In the genomic region with DNA sequence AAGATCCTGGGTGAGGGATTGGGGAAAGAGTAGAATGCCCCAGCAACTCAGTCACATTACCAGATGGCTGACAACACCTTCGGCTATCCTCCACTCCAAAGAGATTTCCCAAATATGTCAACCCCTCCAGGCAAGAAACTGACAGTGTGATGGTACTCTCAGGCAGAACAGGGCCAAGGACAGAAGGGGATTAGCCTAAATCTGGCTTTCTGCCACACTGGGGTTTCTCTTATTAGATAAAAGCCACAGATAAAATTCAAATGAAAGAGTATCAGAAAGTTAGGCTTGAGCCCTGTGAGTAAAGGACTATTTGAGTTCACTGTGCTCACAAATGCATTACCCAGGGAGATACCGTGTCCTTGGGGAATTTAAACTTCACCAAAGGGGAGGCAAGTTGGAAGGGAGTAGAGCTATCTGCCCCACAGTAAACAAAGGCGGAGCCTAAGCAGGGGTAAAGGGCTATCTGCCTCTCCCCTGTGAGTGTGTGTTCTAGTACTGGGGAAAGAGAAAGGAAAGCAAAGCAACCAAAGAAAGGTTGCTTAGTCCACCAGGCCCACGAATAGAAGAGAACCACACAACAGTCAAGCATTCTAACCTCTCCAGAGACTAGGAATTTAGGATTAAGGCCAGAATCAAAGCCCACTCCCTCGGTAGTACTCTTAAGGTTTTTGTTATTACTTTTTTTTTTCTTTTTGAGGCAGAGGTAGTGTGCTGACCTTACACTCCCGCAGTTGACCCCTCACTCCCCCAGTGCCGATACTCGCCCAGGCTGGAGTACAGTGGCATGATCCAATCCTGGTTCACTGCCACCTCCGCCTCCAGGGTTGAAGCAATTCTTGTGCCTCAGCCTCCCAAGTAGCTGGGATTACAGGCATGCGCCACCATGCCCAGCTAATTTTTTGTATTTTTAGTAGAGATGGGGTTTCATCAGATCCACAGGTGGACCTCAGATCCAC, we compare ENCODE assay signal across 11 cellular contexts. TPM values are rescaled to one million over a fixed set of nuclear protein-coding genes. Genes with fewer than 3 reads are reported as not detected.
DNase-seq lines count a peak whose midpoint lies in the region; ATAC-seq and TF ChIP-seq lines count a peak whose summit lies in the region.
"Had no signal": no experiment of that assay in that cellular context is flagged by ENCODE, and none has a peak within 500 bp of the region (broad histone marks: within the 10 kb centered on the region; RNA-seq: fewer than 3 reads in every experiment).

No MANE protein-coding gene starts in this region.

- no peaks in the 10 kb centered on the region for H3K27me3 Mint-ChIP-seq in activated naive CD4-positive, alpha-beta T cell treated with anti-CD3 and anti-CD28 coated beads for 36 hours (ENCODE audit: low read depth)
- no peaks in the 10 kb centered on the region for H3K27me3 Mint-ChIP-seq in activated naive CD8-positive, alpha-beta T cell

- 58 to 68% methylated on average over 4 to 10 of the region's 10 CpGs for WGBS in transverse colon (ENCODE audit: low coverage in 1 of 2), 2 donors

- TF ChIP-seq POLR2A in transverse colon (IDR thresholded peaks at IDR 0.05): peak; percentile 53

- peaks cover 63% of the 10 kb centered on the region for H3K4me1 Mint-ChIP-seq in activated naive CD4-positive, alpha-beta T cell treated with anti-CD3 and anti-CD28 coated beads for 36 hours (ENCODE audit: low read depth)
- peaks cover 66% of the 10 kb centered on the region for H3K4me1 Mint-ChIP-seq in activated naive CD8-positive, alpha-beta T cell (ENCODE audit: low read depth)

- peak overlapping the region; percentile 25 for H3K4me3 Mint-ChIP-seq in activated naive CD4-positive, alpha-beta T cell treated with anti-CD3 and anti-CD28 coated beads for 36 hours
- H3K4me3 Mint-ChIP-seq in activated naive CD8-positive, alpha-beta T cell: peak overlapping the region; percentile 100

- H3K27ac Mint-ChIP-seq in activated naive CD4-positive, alpha-beta T cell treated with anti-CD3 and anti-CD28 coated beads for 36 hours: peak overlapping the region; percentile 90
- peak overlapping the region; percentile 93 for H3K27ac Mint-ChIP-seq in activated naive CD8-positive, alpha-beta T cell

- peak; percentile 71 for ATAC-seq in left lobe of liver

- H3K27me3 ChIP-seq in transverse colon: no peaks in the 10 kb centered on the region
- no peaks in the 10 kb centered on the region for H3K27me3 ChIP-seq in ascending aorta

- CTCF ChIA-PET in activated naive CD4-positive, alpha-beta T cell treated with anti-CD3 and anti-CD28 coated beads for 36 hours (lab: Charles Lee): interaction anchor here (0.6 to 1.5 kb wide), 4 partner anchors 19 to 105 kb away, joined by 3 to 5 read pairs (median 4); no protein-coding TSS in a partner anchor

- no peaks in the 10 kb centered on the region for H3K9me3 ChIP-seq in transverse colon
- H3K9me3 ChIP-seq in ascending aorta: no peaks in the 10 kb centered on the region

- H3K4me1 ChIP-seq in transverse colon: peaks cover 36 to 76% (median 67%) of the 10 kb centered on the region in 4 donors
- peaks cover 17 to 50% of the 10 kb centered on the region in 2 donors for H3K4me1 ChIP-seq in ascending aorta

- no peaks in the 10 kb centered on the region for H3K9me3 Mint-ChIP-seq in activated naive CD4-positive, alpha-beta T cell treated with anti-CD3 and anti-CD28 coated beads for 36 hours
- no peaks in the 10 kb centered on the region for H3K9me3 Mint-ChIP-seq in activated naive CD8-positive, alpha-beta T cell (ENCODE audit: low read depth)

- H3K36me3 ChIP-seq in transverse colon: peaks cover 0 to 15% (median 0%) of the 10 kb centered on the region in 4 donors
- H3K36me3 ChIP-seq in ascending aorta: peaks cover 10 to 26% of the 10 kb centered on the region in 2 donors

- peak overlapping the region; percentile 95 to 97 (median 96) for H3K27ac ChIP-seq in transverse colon
- peak overlapping the region in 1 of 2 donors; percentile 49 for H3K27ac ChIP-seq in ascending aorta

- in situ Hi-C loops in transverse colon (cut with MboI; ENCODE audit: low pct_ligation_motif_present in 1 of 4, low pct_unique_long_range_greater_than_20kb in 1 of 4, low sequenced_read_pairs in 3 of 4): no loop called here

- intact Hi-C loops in activated naive CD4-positive, alpha-beta T cell treated with anti-CD3 and anti-CD28 coated beads for 36 hours (cut with micrococcal nuclease): no loop called here
- intact Hi-C loops in transverse colon (cut with DNase I; ENCODE audit: low total_unique reads): no loop called here
- intact Hi-C loops in ascending aorta (cut with DNase I): no loop called here

- no peak for DNase-seq in activated naive CD4-positive, alpha-beta T cell treated with anti-CD3 and anti-CD28 coated beads for 36 hours
- no peak for DNase-seq in activated naive CD4-positive, alpha-beta T cell (lab: John Stamatoyannopoulos, UW)
- peak; percentile 80 for DNase-seq in left lobe of liver (ENCODE audit: low spot score)
- DNase-seq in transverse colon: peak; percentile 49
- no peak for DNase-seq in ascending aorta (ENCODE audit: low spot score in 2 of 2)
- DNase-seq in GM20000 (ENCODE audit: low spot score): no peak
- no peak for DNase-seq in NCI-H526 (lab: John Stamatoyannopoulos, UW)
- DNase-seq: activated CD4-positive, alpha-beta T cell treated with anti-CD3 and anti-CD28 coated beads for 1 hour; NCI-H1105 treated with DMSO at 0.1 percent for 48 hours had no signal

- H3K4me3 ChIP-seq in transverse colon (peak overlapping the region in 1 of 4 donors; percentile 82), ascending aorta (no peak overlapping the region)

- TF ChIP-seq EP300 in transverse colon (IDR thresholded peaks at IDR 0.05; ENCODE audit: low read depth): no peak

- H3K36me3 Mint-ChIP-seq in activated naive CD4-positive, alpha-beta T cell treated with anti-CD3 and anti-CD28 coated beads for 36 hours (ENCODE audit: low read depth): peaks cover 59% of the 10 kb centered on the region
- H3K36me3 Mint-ChIP-seq in activated naive CD8-positive, alpha-beta T cell: peaks cover 12% of the 10 kb centered on the region

- TF ChIP-seq CTCF in transverse colon (IDR thresholded peaks at IDR 0.05) (no peak), ascending aorta (IDR thresholded peaks at IDR 0.05) (no peak), GM20000 (IDR thresholded peaks at IDR 0.05; ENCODE audit: extremely low read depth, missing control alignments) (no peak)

RNA-seq across cellular contexts. Expression of a gene that starts 12.8 kb away (rescaled TPM):
- total RNA-seq in activated naive CD4-positive, alpha-beta T cell treated with anti-CD3 and anti-CD28 coated beads for 36 hours: 100 to 1,000 TPM; 587 to 611 TPM
- total RNA-seq in left lobe of liver: 92.7 TPM
- 100 to 1,000 TPM; 208 to 434 (median 324) TPM for total RNA-seq in transverse colon
- 254 TPM for total RNA-seq in ascending aorta

RNA-seq across cellular contexts. Expression of a gene that starts 24.3 kb away (rescaled TPM):
- under 1 TPM; 0.02 to 0.05 TPM for total RNA-seq in activated naive CD4-positive, alpha-beta T cell treated with anti-CD3 and anti-CD28 coated beads for 36 hours
- total RNA-seq in left lobe of liver (0.10 TPM), transverse colon (not detected), ascending aorta (not detected)

RNA-seq across cellular contexts. Expression of a gene that starts 27.0 kb away (rescaled TPM):
- total RNA-seq in activated naive CD4-positive, alpha-beta T cell treated with anti-CD3 and anti-CD28 coated beads for 36 hours: not detected
- total RNA-seq in left lobe of liver: not detected
- total RNA-seq in transverse colon: not detected
- total RNA-seq in ascending aorta: not detected
- total RNA-seq: frontal cortex had no signal

RNA-seq across cellular contexts. Expression of a gene that starts 41.6 kb away (rescaled TPM):
- 100 to 1,000 TPM; 154 to 164 TPM for total RNA-seq in activated naive CD4-positive, alpha-beta T cell treated with anti-CD3 and anti-CD28 coated beads for 36 hours
- total RNA-seq in left lobe of liver: 38.0 TPM
- total RNA-seq in transverse colon: 10 to 100 TPM; 42.4 to 62.0 (median 50.6) TPM
- 67.8 TPM for total RNA-seq in ascending aorta

Comparison
In these comparisons a context has a peak if more than half of its experiments do, and no peak if none do; other contexts are left out.
1. DNase-seq: peak in left lobe of liver (single experiment) and transverse colon (single experiment); none in activated naive CD4-positive, alpha-beta T cell treated with anti-CD3 and anti-CD28 coated beads for 36 hours (single experiment), activated naive CD4-positive, alpha-beta T cell (0 of 4), ascending aorta (0 of 2), GM20000 (single experiment) and NCI-H526 (0 of 2).